8 cellular contexts compared by ENCODE assay signal in genomic region chr4:35950442-35950841, GRCh38.
"Had no signal": no experiment of that assay in that cellular context is flagged by ENCODE, and none has a peak within 500 bp of the region (broad histone marks: within the 10 kb centered on the region; RNA-seq: fewer than 3 reads in every experiment).

No MANE protein-coding gene starts in this region.

- ATAC-seq: GM12878 had no signal

- H3K4me3 ChIP-seq: GM12878 had no signal

- DNase-seq: GDM1, GF-D8 had no signal

- FAIRE-seq: G401.6, GM12878, GM12891, GM12892, GM18507, GM19239 had no signal
